In genomic region chr10:62755662-62756653, GRCh38 we compare ENCODE assay signal across 21 cellular contexts. TPM values are rescaled to one million over a fixed set of nuclear protein-coding genes. Genes with fewer than 3 reads are reported as not detected.
DNase-seq lines count a peak whose midpoint lies in the region; ATAC-seq and TF ChIP-seq lines count a peak whose summit lies in the region.
"Had no signal": no experiment of that assay in that cellular context is flagged by ENCODE, and none has a peak within 500 bp of the region (broad histone marks: within the 10 kb centered on the region; RNA-seq: fewer than 3 reads in every experiment).

No MANE protein-coding gene starts in this region.

- peaks cover 23% of the 10 kb centered on the region for H3K4me1 Mint-ChIP-seq in T-helper 17 cell
- H3K4me1 Mint-ChIP-seq in endothelial cell (ENCODE audit: unreplicated experiment), result peaks cover 41% of the 10 kb centered on the region

- H3K4me3 ChIP-seq in BLaER1 treated with 17β-estradiol and CSF1 and Interleukin-3, amounts not matched to agents 10 nM and 100 nM, result no peak overlapping the region
- H3K4me3 ChIP-seq: coronary artery, heart right ventricle, tibial artery had no signal

- H3K9me3 ChIP-seq in BLaER1 treated with 17β-estradiol and CSF1 and Interleukin-3, amounts not matched to agents 10 nM and 100 nM (replicated peaks in 1 of 11), result no peaks in the 10 kb centered on the region
- no peaks in the 10 kb centered on the region for H3K9me3 ChIP-seq in T-helper 17 cell (ENCODE audit: control insufficient read depth, low read length, poor library complexity, severe bottlenecking)
- H3K9me3 ChIP-seq: heart right ventricle, tibial artery had no signal

- H3K36me3 ChIP-seq in BLaER1 treated with 17β-estradiol and CSF1 and Interleukin-3, amounts not matched to agents 10 nM and 100 nM, result no peaks in the 10 kb centered on the region
- H3K36me3 ChIP-seq: heart right ventricle, tibial artery had no signal

- H4K20me1 ChIP-seq in BLaER1 treated with 17β-estradiol and CSF1 and Interleukin-3, amounts not matched to agents 10 nM and 100 nM, result no peaks in the 10 kb centered on the region

- no peak overlapping the region for H3K9ac ChIP-seq in BLaER1 treated with 17β-estradiol and CSF1 and Interleukin-3, amounts not matched to agents 10 nM and 100 nM
- H3K9ac ChIP-seq: KMS-11 had no signal

- H3K4me1 ChIP-seq in BLaER1 treated with 17β-estradiol and CSF1 and Interleukin-3, amounts not matched to agents 10 nM and 100 nM, result peaks cover 18 to 34% (median 21%) of the 10 kb centered on the region in 10 experiments
- H3K4me1 ChIP-seq: tibial artery had no signal

- H3K4me3 Mint-ChIP-seq in T-helper 17 cell (peak overlapping the region; percentile 10), endothelial cell (ENCODE audit: unreplicated experiment) (peak overlapping the region; percentile 7)
- H3K4me3 Mint-ChIP-seq: activated CD4-positive, alpha-beta T cell treated with anti-CD3 and anti-CD28 coated beads, Interleukin-2, amount 10 ng/mL, durations not matched to agents 24 days and 14 days; brain had no signal

- H3K36me3 Mint-ChIP-seq in T-helper 17 cell (ENCODE audit: low read depth), result no peaks in the 10 kb centered on the region
- H3K36me3 Mint-ChIP-seq in endothelial cell (ENCODE audit: low read depth, unreplicated experiment), result no peaks in the 10 kb centered on the region
- H3K36me3 Mint-ChIP-seq: activated naive CD4-positive, alpha-beta T cell treated with anti-CD3 and anti-CD28 coated beads, Interleukin-2, amount 50 U/mL, for 72 hours; brain had no signal

- H3K27me3 ChIP-seq in BLaER1 treated with 17β-estradiol and CSF1 and Interleukin-3, amounts not matched to agents 10 nM and 100 nM, result no peaks in the 10 kb centered on the region
- H3K27me3 ChIP-seq: heart right ventricle, tibial artery had no signal

- peak; percentile 44 for ATAC-seq in GM18861 (IDR thresholded peaks at IDR 0.05; ENCODE audit: unreplicated experiment)
- peak; percentile 82 for ATAC-seq in T-helper 17 cell
- ATAC-seq in GM19328 (IDR thresholded peaks at IDR 0.05; ENCODE audit: unreplicated experiment), result no peak
- ATAC-seq: heart right ventricle, left ventricle myocardium superior had no signal

- H3K27ac Mint-ChIP-seq in T-helper 17 cell (peak overlapping the region; percentile 71), endothelial cell (ENCODE audit: unreplicated experiment) (no peak overlapping the region)
- H3K27ac Mint-ChIP-seq: activated CD4-positive, alpha-beta T cell treated with anti-CD3 and anti-CD28 coated beads, Interleukin-2, amount 10 ng/mL, durations not matched to agents 24 days and 14 days; activated naive CD4-positive, alpha-beta T cell treated with anti-CD3 and anti-CD28 coated beads, Interleukin-2, amount 50 U/mL, for 72 hours; brain had no signal

- no peak for DNase-seq in T-helper 17 cell
- DNase-seq in endothelial cell (ENCODE audit: low spot score), result no peak
- no peak for DNase-seq in ureter (ENCODE audit: low spot score)
- DNase-seq in NK-92 (lab: John Stamatoyannopoulos, UW; ENCODE audit: unreplicated experiment), result no peak
- no peak for DNase-seq in NCI-H1092 (lab: John Stamatoyannopoulos, UW)
- DNase-seq: activated CD4-positive, alpha-beta T cell treated with anti-CD3 and anti-CD28 coated beads, Interleukin-2, amount 10 ng/mL, durations not matched to agents 24 days and 14 days; DMS79 treated with DMSO at 0.1 percent for 48 hours; heart right ventricle; left ventricle myocardium superior; NCI-H1048; NCI-H2081; NCI-H510A; RPMI8226; tibial artery had no signal

- TF ChIP-seq CTCF in endothelial cell (IDR thresholded peaks at IDR 0.05; ENCODE audit: unreplicated experiment), result no peak

- no peak overlapping the region for H3K27ac ChIP-seq in BLaER1 treated with 17β-estradiol and CSF1 and Interleukin-3, amounts not matched to agents 10 nM and 100 nM
- H3K27ac ChIP-seq: coronary artery, heart right ventricle, KMS-11, tibial artery had no signal

- H3K4me2 ChIP-seq in BLaER1 treated with 17β-estradiol and CSF1 and Interleukin-3, amounts not matched to agents 10 nM and 100 nM, result peak overlapping the region in 10 of 11 experiments; percentile 3 to 44 (median 27); a peak in 11 of 22 replicates
- H3K4me2 ChIP-seq: KMS-11 had no signal

- no peaks in the 10 kb centered on the region for H3K27me3 Mint-ChIP-seq in T-helper 17 cell
- peaks cover 7% of the 10 kb centered on the region for H3K27me3 Mint-ChIP-seq in endothelial cell (ENCODE audit: unreplicated experiment)

- H3K9me3 Mint-ChIP-seq in endothelial cell (ENCODE audit: unreplicated experiment), result no peaks in the 10 kb centered on the region

RNA-seq across cellular contexts. Expression of gene ADO, which starts 48.6 kb away (rescaled TPM):
- total RNA-seq in T-helper 17 cell (10 to 100 TPM in 1 of 2 donors, 1 to 10 TPM in 1; 10.0 to 11.2 TPM), endothelial cell (ENCODE audit: unreplicated experiment) (25.7 TPM), ureter (18.5 TPM)
